9 cellular contexts compared by ENCODE assay signal in the genomic region with DNA sequence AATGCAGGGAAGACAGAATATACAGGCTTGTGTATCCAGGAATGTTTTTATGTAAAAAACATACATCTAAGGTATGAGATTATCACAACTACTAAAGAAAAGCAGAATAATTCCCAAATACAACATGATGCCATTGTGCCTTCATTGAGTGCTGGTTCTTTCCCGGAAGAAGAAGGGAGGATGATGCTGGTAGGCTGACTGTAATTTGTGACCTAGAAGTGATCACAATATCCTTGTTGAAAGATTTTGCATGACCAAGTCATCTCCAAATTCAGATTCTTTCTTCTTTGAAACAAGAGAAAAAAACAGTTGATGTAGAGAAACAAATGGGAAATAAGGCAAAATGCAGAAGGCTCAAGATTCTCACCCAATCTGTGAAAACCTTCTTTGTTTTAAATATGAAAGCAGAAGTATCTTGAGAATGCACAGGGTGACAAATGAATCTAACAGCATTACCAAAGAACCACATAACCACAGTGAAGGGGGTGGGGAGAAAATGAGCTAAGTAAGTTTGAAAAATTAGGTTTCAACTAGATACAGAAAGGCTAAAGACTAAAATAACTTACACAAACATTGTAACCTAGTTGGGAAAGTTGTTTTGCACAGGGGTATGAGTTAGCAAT. TPM values are rescaled to one million over a fixed set of nuclear protein-coding genes. Genes with fewer than 3 reads are reported as not detected.
A peak's percentile ranks its signal among the peaks of the same experiment; 100 is the strongest.
DNase-seq lines count a peak whose midpoint lies in the region; ATAC-seq and TF ChIP-seq lines count a peak whose summit lies in the region.
"Had no signal": no experiment of that assay in that cellular context is flagged by ENCODE, and none has a peak within 500 bp of the region (broad histone marks: within the 10 kb centered on the region; RNA-seq: fewer than 3 reads in every experiment).

No MANE protein-coding gene starts in this region.

- no peak overlapping the region for H2AFZ ChIP-seq in neural progenitor cell (replicated peaks)

- H3K9ac ChIP-seq in endodermal cell (ENCODE audit: extremely low read depth, low read length, poor library complexity, severe bottlenecking): no peak overlapping the region
- no peak overlapping the region for H3K9ac ChIP-seq in neural progenitor cell

- ATAC-seq in GM18505 (IDR thresholded peaks at IDR 0.05; ENCODE audit: unreplicated experiment) (peak; percentile 81), GM21737 (IDR thresholded peaks at IDR 0.05; ENCODE audit: unreplicated experiment) (peak; percentile 74)

- H3K27ac Mint-ChIP-seq in endodermal cell (peak overlapping the region; percentile 25), neural progenitor cell (no peak overlapping the region)

- no peaks in the 10 kb centered on the region for H3K79me2 ChIP-seq in neural progenitor cell (ENCODE audit: low read depth)

- DNase-seq in KBM-7 (peak; percentile 75), endodermal cell (no peak), tibial nerve (ENCODE audit: low spot score in 2 of 2) (no peak), COLO829 (ENCODE audit: low spot score) (no peak), neural progenitor cell (ENCODE audit: low spot score) (no peak), T-helper 9 cell (no peak)
- DNase-seq: GOT3 had no signal

- H3K36me3 ChIP-seq in endodermal cell (ENCODE audit: control insufficient read depth, insufficient read depth, low read length) (peaks cover 52% of the 10 kb centered on the region), tibial nerve (peaks cover 0 to 66% (median 2%) of the 10 kb centered on the region in 3 donors), neural progenitor cell (peaks cover 5% of the 10 kb centered on the region)

- no peak for TF ChIP-seq POLR2A in GM18505 (IDR thresholded peaks at IDR 0.05; ENCODE audit: borderline replicate concordance, extremely low read depth, insufficient read depth, insufficient read length)
- no peak for TF ChIP-seq POLR2A in tibial nerve (IDR thresholded peaks at IDR 0.05)

- H3K4me3 Mint-ChIP-seq in endodermal cell: no peak overlapping the region
- H3K4me3 Mint-ChIP-seq in neural progenitor cell: no peak overlapping the region

- TF ChIP-seq EP300 in tibial nerve (IDR thresholded peaks at IDR 0.05): no peak

- H4K20me1 ChIP-seq in neural progenitor cell (ENCODE audit: low read depth): no peaks in the 10 kb centered on the region

- H3K4me3 ChIP-seq in endodermal cell (ENCODE audit: low read length) (no peak overlapping the region), tibial nerve (no peak overlapping the region), neural progenitor cell (no peak overlapping the region)

- no peak overlapping the region for H3K27ac ChIP-seq in endodermal cell (ENCODE audit: low read depth, low read length)
- no peak overlapping the region for H3K27ac ChIP-seq in tibial nerve
- no peak overlapping the region for H3K27ac ChIP-seq in neural progenitor cell

- TF ChIP-seq CTCF in endodermal cell (conservative IDR thresholded peaks at IDR 0.05): no peak
- no peak for TF ChIP-seq CTCF in tibial nerve (IDR thresholded peaks at IDR 0.05)
- no peak for TF ChIP-seq CTCF in neural progenitor cell (IDR thresholded peaks at IDR 0.05)

- H3K9me3 Mint-ChIP-seq in endodermal cell (no peaks in the 10 kb centered on the region), neural progenitor cell (no peaks in the 10 kb centered on the region)

- peaks cover 4% of the 10 kb centered on the region for H3K4me1 Mint-ChIP-seq in endodermal cell
- H3K4me1 Mint-ChIP-seq in neural progenitor cell: no peaks in the 10 kb centered on the region

- in situ Hi-C loops in KBM-7 (cut with MboI; ENCODE audit: low pct_unique_long_range_greater_than_20kb, low sequenced_read_pairs): no loop called here

- H3F3A ChIP-seq in neural progenitor cell (ENCODE audit: low read depth): peaks cover 10% of the 10 kb centered on the region

- H3K9me3 ChIP-seq in endodermal cell (ENCODE audit: control insufficient read depth, low read length) (no peaks in the 10 kb centered on the region), tibial nerve (no peaks in the 10 kb centered on the region), neural progenitor cell (ENCODE audit: low read depth) (no peaks in the 10 kb centered on the region)

- no peak overlapping the region for H3K4me2 ChIP-seq in neural progenitor cell

- no peaks in the 10 kb centered on the region for H3K27me3 Mint-ChIP-seq in endodermal cell (ENCODE audit: insufficient read depth)
- H3K27me3 Mint-ChIP-seq in neural progenitor cell (ENCODE audit: insufficient read depth, low read depth): no peaks in the 10 kb centered on the region

- 100% methylated on average over 1 of the region's 1 CpG; no CpG with 5 or more reads in 1 of the 2 experiments for WGBS in endodermal cell (ENCODE audit: insufficient coverage in 1 of 2, insufficient read length in 1 of 2), 2 experiments
- whole genome bisulfite sequencing in tibial nerve, 2 donors: 74 to 91% methylated on average over 1 of the region's 1 CpG

- peaks cover 25% of the 10 kb centered on the region for H3K36me3 Mint-ChIP-seq in endodermal cell (ENCODE audit: low read depth)
- peaks cover 3% of the 10 kb centered on the region for H3K36me3 Mint-ChIP-seq in neural progenitor cell

- H3K27me3 ChIP-seq in endodermal cell (ENCODE audit: control insufficient read depth, insufficient read depth, low read length, poor library complexity, severe bottlenecking): no peaks in the 10 kb centered on the region
- no peaks in the 10 kb centered on the region for H3K27me3 ChIP-seq in tibial nerve
- H3K27me3 ChIP-seq in neural progenitor cell: no peaks in the 10 kb centered on the region

- peaks cover 3% of the 10 kb centered on the region for H3K4me1 ChIP-seq in endodermal cell (ENCODE audit: control insufficient read depth, insufficient read depth, low read length)
- H3K4me1 ChIP-seq in tibial nerve: peaks cover 0 to 10% (median 0%) of the 10 kb centered on the region in 4 donors
- no peaks in the 10 kb centered on the region for H3K4me1 ChIP-seq in neural progenitor cell

RNA-seq across cellular contexts. Expression of gene MRE11, which starts 20.4 kb away (rescaled TPM):
- total RNA-seq in endodermal cell: 10 to 100 TPM; 38.1 to 43.5 TPM
- 24.4 TPM for polyA plus RNA-seq in endodermal cell (2013, experiment 1 of 2)
- 22.0 TPM for polyA plus RNA-seq in endodermal cell (2013, experiment 2 of 2)
- total RNA-seq in tibial nerve: 10 to 100 TPM; 14.0 to 28.4 (median 17.4) TPM
- 31.8 and 48.9 TPM in 2 replicates for total RNA-seq in neural progenitor cell (ENCODE audit: low replicate concordance)

RNA-seq across cellular contexts. Expression of gene ANKRD49, which starts 20.5 kb away (rescaled TPM):
- 10 to 100 TPM; 11.2 to 14.4 TPM for total RNA-seq in endodermal cell
- 15.2 TPM for polyA plus RNA-seq in endodermal cell (2013, experiment 1 of 2)
- polyA plus RNA-seq in endodermal cell (2013, experiment 2 of 2): 14.8 TPM
- total RNA-seq in tibial nerve: 10 to 100 TPM in 3 of 4 donors, 1 to 10 TPM in 1; 9.2 to 44.9 (median 16.8) TPM
- 14.4 and 18.9 TPM in 2 replicates for total RNA-seq in neural progenitor cell (ENCODE audit: low replicate concordance)

RNA-seq across cellular contexts. Expression of gene C11orf97, which starts 39.0 kb away (rescaled TPM):
- total RNA-seq in endodermal cell (not detected), tibial nerve (not detected), neural progenitor cell (ENCODE audit: low replicate concordance) (not detected in 2 replicates)
- not detected for polyA plus RNA-seq in endodermal cell (2013, experiment 1 of 2)
- not detected for polyA plus RNA-seq in endodermal cell (2013, experiment 2 of 2)
